In genomic region chr2:165758276-165758675, GRCh38 we compare ENCODE assay signal across 21 cellular contexts. TPM values are rescaled to one million over a fixed set of nuclear protein-coding genes. Genes with fewer than 3 reads are reported as not detected.
DNase-seq lines count a peak whose midpoint lies in the region; ATAC-seq, FAIRE-seq and TF ChIP-seq lines count a peak whose summit lies in the region.
"Had no signal": no experiment of that assay in that cellular context is flagged by ENCODE, and none has a peak within 500 bp of the region (broad histone marks: within the 10 kb centered on the region; RNA-seq: fewer than 3 reads in every experiment).

No MANE protein-coding gene starts in this region.

- H3K4me1 ChIP-seq in endothelial cell of umbilical vein (ENCODE audit: control insufficient read depth, extremely low read depth, insufficient read depth, low read length): no peaks in the 10 kb centered on the region
- H3K4me1 ChIP-seq: Peyer's patch, right lobe of liver had no signal

- BruUV-seq in endothelial cell of umbilical vein (replicated peaks; lab: Mats Ljungman, UMichigan): no TSS peak

- no peak for FAIRE-seq in endothelial cell of umbilical vein (lab: Jason Lieb, UNC)

- no peaks in the 10 kb centered on the region for H3K36me3 ChIP-seq in endothelial cell of umbilical vein (ENCODE audit: control insufficient read depth in 2 of 2, extremely low read depth in 1 of 2, insufficient read depth in 2 of 2, low read length in 2 of 2)
- H3K36me3 ChIP-seq: right lobe of liver had no signal

- dilution Hi-C loops in endothelial cell of umbilical vein (cut with MboI; ENCODE audit: extremely low pct_ligation_motif_present, low sequenced_read_pairs): no loop called here

- no peak for TF ChIP-seq POLR2A in endothelial cell of umbilical vein (IDR thresholded peaks at IDR 0.05; ENCODE audit: low read depth, low read length)

- no peaks in the 10 kb centered on the region for H3K27me3 ChIP-seq in endothelial cell of umbilical vein (ENCODE audit: control insufficient read depth in 2 of 2, insufficient read depth in 2 of 2, low read length in 2 of 2)
- H3K27me3 ChIP-seq: Peyer's patch, right lobe of liver had no signal

- intact Hi-C loops in endothelial cell of umbilical vein (cut with micrococcal nuclease): no loop called here

- no peaks in the 10 kb centered on the region for H4K20me1 ChIP-seq in endothelial cell of umbilical vein (replicated peaks; ENCODE audit: control insufficient read depth, extremely low read depth, insufficient read depth, low read length)

- no peak for TF ChIP-seq CTCF in endothelial cell of umbilical vein (IDR thresholded peaks at IDR 0.05; ENCODE audit: extremely low read depth in 1 of 2, insufficient read depth in 1 of 2, low read depth in 1 of 2, low read length in 2 of 2)

- no peak overlapping the region for H3K9ac ChIP-seq in endothelial cell of umbilical vein (replicated peaks; ENCODE audit: extremely low read depth, insufficient read depth, low read length)
- H3K9ac ChIP-seq: KMS-11 had no signal

- H3K27ac ChIP-seq in endothelial cell of umbilical vein (ENCODE audit: insufficient read depth, low read depth, low read length): no peak overlapping the region
- H3K27ac ChIP-seq: KMS-11, Peyer's patch, right lobe of liver, SK-N-MC had no signal

- DNase-seq in COR-L47 (lab: John Stamatoyannopoulos, UW) (peak; percentile 70), NCI-H1092 treated with DMSO at 0.1 percent for 48 hours (lab: John Stamatoyannopoulos, UW) (peak; percentile 92), NCI-H2196 treated with DMSO at 0.1 percent for 48 hours (lab: John Stamatoyannopoulos, UW; ENCODE audit: unreplicated experiment) (peak; percentile 63), endothelial cell of umbilical vein (ENCODE audit: low read depth, low spot score) (peak; percentile 4), DMS53 (lab: John Stamatoyannopoulos, UW) (no peak), NOMO-1 treated with dmso at 0.1 percent for 144 hours (lab: John Stamatoyannopoulos, UW; ENCODE audit: unreplicated experiment) (no peak), SKM-1 (lab: John Stamatoyannopoulos, UW; ENCODE audit: unreplicated experiment) (no peak)
- DNase-seq: activated CD4-positive, CD25-positive, alpha-beta regulatory T cell treated with anti-CD3 and anti-CD28 coated beads, Interleukin-2, amount 50 U/mL, for 72 hours; activated CD8-positive, alpha-beta memory T cell treated with anti-CD3 and anti-CD28 coated beads for 24 hours; activated T-cell treated with anti-CD3 and anti-CD28 coated beads, Interleukin-2, amount 50 U/mL, for 72 hours; CD4-positive, alpha-beta T cell; effector memory CD8-positive, alpha-beta T cell; NCI-H82; nucleus accumbens; Peyer's patch; right lobe of liver; stimulated activated naive B cell treated with anti-CD40 and anti-IgM and Interleukin-4, amounts not matched to agents 10 μg/mL and 1 μg/mL and 100 μg/mL, for 72 hours; T1000 had no signal

- no peak overlapping the region for H2AFZ ChIP-seq in endothelial cell of umbilical vein (ENCODE audit: low read depth, low read length)

- H3K9me1 ChIP-seq in endothelial cell of umbilical vein (replicated peaks; ENCODE audit: control insufficient read depth, extremely low read depth, insufficient read depth, low read length): no peaks in the 10 kb centered on the region

- no peaks in the 10 kb centered on the region for H3K79me2 ChIP-seq in endothelial cell of umbilical vein (ENCODE audit: control insufficient read depth, insufficient read depth, low read length)

- H3K9me3 ChIP-seq in endothelial cell of umbilical vein (replicated peaks; ENCODE audit: control insufficient read depth, insufficient read depth, low read length): no peaks in the 10 kb centered on the region
- H3K9me3 ChIP-seq: Peyer's patch, right lobe of liver had no signal

- CTCF ChIA-PET in endothelial cell of umbilical vein (lab: Charles Lee): interaction anchor here (0.8 kb wide), 1 partner anchor 116 kb away, joined by 3 read pairs; no protein-coding TSS in a partner anchor

- H3K4me3 ChIP-seq in endothelial cell of umbilical vein (replicated peaks in 1 of 3; ENCODE audit: insufficient read depth in 1 of 3, low read depth in 1 of 3, low read length in 3 of 3): no peak overlapping the region
- H3K4me3 ChIP-seq: Peyer's patch, right lobe of liver, SK-N-MC had no signal

- H3K4me2 ChIP-seq in endothelial cell of umbilical vein (ENCODE audit: insufficient read depth, low read length): no peak overlapping the region
- H3K4me2 ChIP-seq: KMS-11 had no signal

- ATAC-seq in HG03139 (IDR thresholded peaks at IDR 0.05; ENCODE audit: unreplicated experiment): no peak
- ATAC-seq: activated T-cell treated with anti-CD3 and anti-CD28 coated beads, Interleukin-2, amount 50 U/mL, for 72 hours; effector memory CD8-positive, alpha-beta T cell; right lobe of liver; stimulated activated naive B cell treated with anti-CD40 and anti-IgM and Interleukin-4, amounts not matched to agents 10 μg/mL and 1 μg/mL and 100 μg/mL, for 72 hours had no signal

- POLR2A ChIA-PET in endothelial cell of umbilical vein (lab: Charles Lee): no interaction called here

TF ChIP-seq in endothelial cell of umbilical vein, 7 proteins besides CTCF, POLR2A, EP300 and RAD21:
- TF ChIP-seq MAX (IDR thresholded peaks at IDR 0.05; ENCODE audit: insufficient read depth, insufficient read length): no peak
- TF ChIP-seq EZH2 (IDR thresholded peaks at IDR 0.05; ENCODE audit: borderline replicate concordance, low read depth, low read length, severe bottlenecking): no peak
- no peak for TF ChIP-seq GATA2 (IDR thresholded peaks at IDR 0.05; ENCODE audit: insufficient read depth, insufficient read length, low read depth, low read length)
- TF ChIP-seq POLR2AphosphoS5 (IDR thresholded peaks at IDR 0.05; ENCODE audit: insufficient read depth, low read depth, low read length): no peak
- TF ChIP-seq JUN (IDR thresholded peaks at IDR 0.05; ENCODE audit: borderline replicate concordance, insufficient read depth, insufficient read length, low read depth): no peak
- TF ChIP-seq FOS (IDR thresholded peaks at IDR 0.05; ENCODE audit: borderline replicate concordance, insufficient read depth, low read length): no peak
- no peak for TF ChIP-seq MYC (IDR thresholded peaks at IDR 0.05; ENCODE audit: low read depth, low read length)

RNA-seq across cellular contexts. Expression of gene GALNT3, which starts 35.8 kb away (rescaled TPM):
- 0.82 and 0.85 TPM in 2 replicates for total RNA-seq in endothelial cell of umbilical vein
- 0.07 and 0.25 TPM in 2 replicates for polyA plus RNA-seq in endothelial cell of umbilical vein
- polyA plus RNA-seq in endothelial cell of umbilical vein (2011; cell fraction: cytosol; rRNA removed): 0.04 TPM in 1 of 2 replicates, not detected in the other
- 1.3 and 1.9 TPM in 2 replicates for polyA plus RNA-seq in endothelial cell of umbilical vein (2011; cell fraction: nucleus; rRNA removed)
- 0.22 and 0.41 TPM in 2 replicates for polyA plus RNA-seq in endothelial cell of umbilical vein (2012)
- polyA minus RNA-seq in endothelial cell of umbilical vein: 0.61 and 0.85 TPM in 2 replicates
- not detected for polyA minus RNA-seq in endothelial cell of umbilical vein (2011; cell fraction: cytosol; rRNA and poly(A)+ RNA removed)
- 0.24 and 1.3 TPM in 2 replicates for polyA minus RNA-seq in endothelial cell of umbilical vein (2011; cell fraction: nucleus; rRNA and poly(A)+ RNA removed)

Comparison
In these comparisons a context has a peak if more than half of its experiments do, and no peak if none do; other contexts are left out.
1. DNase-seq: peak in COR-L47 (single experiment), NCI-H1092 treated with DMSO at 0.1 percent for 48 hours (single experiment), NCI-H2196 treated with DMSO at 0.1 percent for 48 hours (single experiment) and endothelial cell of umbilical vein (single experiment); none in DMS53 (single experiment), NOMO-1 treated with dmso at 0.1 percent for 144 hours (single experiment) and SKM-1 (single experiment).